1 cellular context compared by ENCODE assay signal in genomic region chr12:89138048-89138852, GRCh38.
TF ChIP-seq lines count a peak whose summit lies in the region.

No MANE protein-coding gene starts in this region.

TF ChIP-seq in GM23338, 12 proteins besides CTCF, POLR2A, EP300 and RAD21 (continued from another document):
- no peak for TF ChIP-seq ETS1 (IDR thresholded peaks at IDR 0.05)
- TF ChIP-seq REST (IDR thresholded peaks at IDR 0.05; ENCODE audit: unreplicated experiment), result no peak
- no peak for TF ChIP-seq JUNB (IDR thresholded peaks at IDR 0.05; ENCODE audit: unreplicated experiment)
- TF ChIP-seq ZNF114 (CRISPR knock-in tag; IDR thresholded peaks at IDR 0.05), result no peak
- no peak for TF ChIP-seq STAT1 (IDR thresholded peaks at IDR 0.05; ENCODE audit: unreplicated experiment)
- no peak for TF ChIP-seq NANOG (IDR thresholded peaks at IDR 0.05; ENCODE audit: borderline replicate concordance)
- no peak for TF ChIP-seq EZH2phosphoT487 (IDR thresholded peaks at IDR 0.05; ENCODE audit: unreplicated experiment)
- no peak for TF ChIP-seq POLR2AphosphoS5 (IDR thresholded peaks at IDR 0.05; ENCODE audit: low read depth)
- TF ChIP-seq ZNF331 (CRISPR knock-in tag; IDR thresholded peaks at IDR 0.05; ENCODE audit: low read depth), result no peak
